ENCODE assay signal across 8 cellular contexts in the genomic region with DNA sequence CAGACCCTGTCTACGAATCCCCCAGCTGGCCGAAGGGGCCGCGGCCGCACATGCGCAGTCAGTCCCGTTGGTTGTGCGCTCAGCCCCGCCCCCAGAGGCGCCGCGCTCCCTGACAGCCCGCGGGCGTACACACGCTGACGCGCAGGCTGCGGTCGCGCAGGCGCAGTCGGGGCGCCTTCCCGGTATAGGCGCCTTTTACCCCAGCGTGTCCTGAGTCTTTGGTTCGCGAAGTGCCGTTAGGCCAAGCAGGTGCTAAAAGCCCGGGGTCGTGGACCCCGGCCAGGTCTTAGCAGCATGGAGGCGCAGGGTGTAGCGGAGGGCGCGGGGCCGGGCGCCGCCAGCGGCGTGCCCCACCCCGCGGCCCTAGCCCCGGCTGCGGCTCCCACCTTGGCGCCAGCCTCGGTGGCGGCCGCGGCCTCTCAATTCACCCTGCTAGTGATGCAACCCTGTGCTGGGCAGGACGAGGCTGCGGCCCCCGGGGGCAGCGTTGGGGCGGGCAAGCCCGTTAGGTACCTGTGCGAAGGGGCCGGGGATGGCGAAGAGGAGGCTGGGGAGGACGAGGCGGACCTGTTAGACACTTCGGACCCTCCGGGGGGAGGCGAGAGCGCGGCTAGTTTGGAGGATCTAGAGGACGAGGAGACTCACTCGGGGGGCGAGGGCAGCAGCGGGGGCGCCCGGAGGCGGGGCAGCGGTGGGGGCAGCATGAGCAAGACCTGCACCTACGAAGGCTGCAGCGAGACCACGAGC. TPM values are rescaled to one million over a fixed set of nuclear protein-coding genes. Genes with fewer than 3 reads are reported as not detected.
DNase-seq lines count a peak whose midpoint lies in the region; ATAC-seq and TF ChIP-seq lines count a peak whose summit lies in the region.

A gene with protein sequence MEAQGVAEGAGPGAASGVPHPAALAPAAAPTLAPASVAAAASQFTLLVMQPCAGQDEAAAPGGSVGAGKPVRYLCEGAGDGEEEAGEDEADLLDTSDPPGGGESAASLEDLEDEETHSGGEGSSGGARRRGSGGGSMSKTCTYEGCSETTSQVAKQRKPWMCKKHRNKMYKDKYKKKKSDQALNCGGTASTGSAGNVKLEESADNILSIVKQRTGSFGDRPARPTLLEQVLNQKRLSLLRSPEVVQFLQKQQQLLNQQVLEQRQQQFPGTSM (plus strand): TSS at position 159 of the 747 bp plus-strand sequence. CDS start 136 bp downstream, at position 295.

- H3K4me2 ChIP-seq in PC-3 (ENCODE audit: low read length): peak within 1 kb of the TSS; percentile 92

- no peak for TF ChIP-seq CTCF in PC-3 (conservative IDR thresholded peaks at IDR 0.05; ENCODE audit: low read depth, low read length)

- H3K36me3 ChIP-seq in HUES64 (ENCODE audit: insufficient read depth, low read length): no peaks in the 10 kb centered on the region
- H3K36me3 ChIP-seq in PC-3 (ENCODE audit: low read depth, low read length): no peaks in the 10 kb centered on the region
- no peaks in the 10 kb centered on the region for H3K36me3 ChIP-seq in esophagus (ENCODE audit: control insufficient read depth in 2 of 2, insufficient read depth in 2 of 2, low read length in 1 of 2)
- no peaks in the 10 kb centered on the region for H3K36me3 ChIP-seq in muscle layer of duodenum (ENCODE audit: control insufficient read depth in 1 of 2, insufficient read depth in 2 of 2, low read length in 2 of 2)

- H3K27me3 ChIP-seq in HUES64 (ENCODE audit: insufficient read depth, low read length) (peaks cover 7% of the 10 kb centered on the region), PC-3 (ENCODE audit: low read length) (no peaks in the 10 kb centered on the region), esophagus (ENCODE audit: control insufficient read depth in 1 of 2, insufficient read depth in 2 of 2, low read length in 2 of 2) (no peaks in the 10 kb centered on the region), muscle layer of duodenum (ENCODE audit: low read depth, low read length) (no peaks in the 10 kb centered on the region)

- H3K79me2 ChIP-seq in PC-3 (ENCODE audit: low read length): peaks cover 45% of the 10 kb centered on the region

- WGBS in HUES64: under 1% methylated on average over 78 of the region's 78 CpGs
- WGBS in esophagus, 2 donors: 0 to 1% methylated on average over 68 to 78 of the region's 78 CpGs

- ATAC-seq in GM21447 (IDR thresholded peaks at IDR 0.05; ENCODE audit: unreplicated experiment) (peak; percentile 72), PC-3 (peak; percentile 87)

- no peaks in the 10 kb centered on the region for H3K9me3 ChIP-seq in HUES64 (ENCODE audit: insufficient read depth, low read depth, low read length)
- H3K9me3 ChIP-seq in PC-3 (ENCODE audit: low read length): no peaks in the 10 kb centered on the region
- H3K9me3 ChIP-seq in esophagus (ENCODE audit: control insufficient read depth in 2 of 2, insufficient read depth in 1 of 2, low read depth in 1 of 2, low read length in 1 of 2): no peaks in the 10 kb centered on the region
- no peaks in the 10 kb centered on the region for H3K9me3 ChIP-seq in muscle layer of duodenum (ENCODE audit: control insufficient read depth in 1 of 2, low read length in 2 of 2)

- DNase-seq in DMS114 treated with DMSO at 0.1 percent for 48 hours (lab: John Stamatoyannopoulos, UW; ENCODE audit: unreplicated experiment) (peak; percentile 50), PC-3 (peak; percentile 76), activated T-cell treated with anti-CD3 and anti-CD28 coated beads for 48 hours (ENCODE audit: low read depth) (peak; percentile 89)
- peak; percentile 77 for DNase-seq in stimulated activated CD8-positive, alpha-beta memory T cell treated with anti-CD3 and anti-CD28 coated beads, Interleukin-7, amount 100 ng/mL, for 24 hours (ENCODE audit: low read depth)

- peak within 1 kb of the TSS; percentile 40; the same call in 1 of the 2 replicates for H3K27ac ChIP-seq in HUES64 (ENCODE audit: low read depth, low read length)
- no peak within 1 kb of the TSS for H3K27ac ChIP-seq in PC-3 (ENCODE audit: low read length)
- peak within 1 kb of the TSS; percentile 28 to 63 for H3K27ac ChIP-seq in esophagus (ENCODE audit: low read depth in 2 of 2, low read length in 1 of 2)
- H3K27ac ChIP-seq in muscle layer of duodenum (ENCODE audit: low read length): peak within 1 kb of the TSS; percentile 23

- BruUV-seq in PC-3 (replicated peaks; lab: Mats Ljungman, UMichigan): no TSS peak

- peak within 1 kb of the TSS; percentile 99 for H2AFZ ChIP-seq in PC-3 (ENCODE audit: low read length)

- POLR2A ChIA-PET in PC-3 (lab: Charles Lee; ENCODE audit: unreplicated experiment): no interaction called here

- CTCF ChIA-PET in PC-3 (lab: Charles Lee): no interaction called here

- no peaks in the 10 kb centered on the region for H3F3A ChIP-seq in PC-3 (ENCODE audit: low read length, unreplicated experiment)

- no peaks in the 10 kb centered on the region for H4K20me1 ChIP-seq in PC-3 (ENCODE audit: low read length)

- no peaks in the 10 kb centered on the region for H3K9me2 ChIP-seq in PC-3 (replicated peaks; ENCODE audit: low read length)

- peak within 1 kb of the TSS; percentile 68 for H3K4me3 ChIP-seq in HUES64 (ENCODE audit: low read length)
- H3K4me3 ChIP-seq in PC-3 (ENCODE audit: low read length): peak within 1 kb of the TSS; percentile 81
- H3K4me3 ChIP-seq in esophagus (ENCODE audit: low read depth in 1 of 2, low read length in 2 of 2): peak within 1 kb of the TSS; percentile 73 to 76
- H3K4me3 ChIP-seq in muscle layer of duodenum (ENCODE audit: low read depth in 1 of 2, low read length in 2 of 2): peak within 1 kb of the TSS; percentile 96 to 98

- intact Hi-C loops in PC-3 (cut with micrococcal nuclease): loop anchor here (10.0 kb wide), 1 partner anchor 384 kb away; a partner anchor contains a TSS

- H3K9ac ChIP-seq in HUES64 (ENCODE audit: low read depth, low read length) (peak within 1 kb of the TSS; percentile 57; the same call in 1 of the 2 replicates), PC-3 (ENCODE audit: low read length) (peak within 1 kb of the TSS; percentile 77)

- H3K4me1 ChIP-seq in HUES64 (ENCODE audit: insufficient read depth, low read length) (peaks cover 12% of the 10 kb centered on the region; the same call in 1 of the 2 replicates), PC-3 (ENCODE audit: insufficient read depth, low read length) (peaks cover 21% of the 10 kb centered on the region), esophagus (ENCODE audit: control insufficient read depth in 2 of 2, insufficient read depth in 2 of 2, low read length in 1 of 2) (peaks cover 0 to 5% of the 10 kb centered on the region in 2 donors), muscle layer of duodenum (ENCODE audit: control insufficient read depth in 1 of 2, insufficient read depth in 2 of 2, low read length in 2 of 2) (peaks cover 11 to 20% of the 10 kb centered on the region in 2 donors)

RNA-seq across cellular contexts. Expression of the gene that starts here (rescaled TPM):
- polyA plus RNA-seq in HUES64 (2013, experiment 1 of 2): 7.5 TPM
- 9.1 TPM for polyA plus RNA-seq in HUES64 (2013, experiment 2 of 2)
- total RNA-seq in PC-3 (2014; rRNA removed): 1.2 and 2.8 TPM in 2 replicates
- polyA plus RNA-seq in esophagus: 1 to 10 TPM; 1.4 to 1.6 TPM
